ENCODE assay signal across 13 cellular contexts in genomic region chr11:133269272-133269671, GRCh38.
A peak's percentile ranks its signal among the peaks of the same experiment; 100 is the strongest.
DNase-seq lines count a peak whose midpoint lies in the region; ATAC-seq and TF ChIP-seq lines count a peak whose summit lies in the region.
"Had no signal": no experiment of that assay in that cellular context is flagged by ENCODE, and none has a peak within 500 bp of the region (broad histone marks: within the 10 kb centered on the region; RNA-seq: fewer than 3 reads in every experiment).

No MANE protein-coding gene starts in this region.

- H3K4me3 ChIP-seq in WERI-Rb-1 (ENCODE audit: low read depth, low read length): no peak overlapping the region
- H3K4me3 ChIP-seq: left lung, PC-9 had no signal

- no peak overlapping the region for H3K4me3 Mint-ChIP-seq in progenitor cell of endocrine pancreas (ENCODE audit: low read depth)
- H3K4me3 Mint-ChIP-seq: CD4-positive, CD25-positive, alpha-beta regulatory T cell had no signal

- H3K27ac ChIP-seq in WERI-Rb-1 (no peak overlapping the region), RWPE1 (no peak overlapping the region)
- H3K27ac ChIP-seq: foreskin keratinocyte, left lung, PC-9 had no signal

- no peaks in the 10 kb centered on the region for H3K9me3 ChIP-seq in WERI-Rb-1 (ENCODE audit: severe bottlenecking)
- H3K9me3 ChIP-seq: left lung had no signal

- H3K27ac Mint-ChIP-seq in progenitor cell of endocrine pancreas: no peak overlapping the region
- H3K27ac Mint-ChIP-seq: CD4-positive, CD25-positive, alpha-beta regulatory T cell had no signal

- peaks cover 15% of the 10 kb centered on the region for H3K27me3 Mint-ChIP-seq in progenitor cell of endocrine pancreas

- H3K9me3 Mint-ChIP-seq in progenitor cell of endocrine pancreas (ENCODE audit: low read depth): no peaks in the 10 kb centered on the region

- ATAC-seq in GM18517 (IDR thresholded peaks at IDR 0.05; ENCODE audit: unreplicated experiment) (peak; percentile 96), GM19463 (IDR thresholded peaks at IDR 0.05; ENCODE audit: unreplicated experiment) (peak; percentile 96), HG02885 (IDR thresholded peaks at IDR 0.05; ENCODE audit: poor library complexity, unreplicated experiment) (peak; percentile 96), HG03565 (IDR thresholded peaks at IDR 0.05; ENCODE audit: unreplicated experiment) (peak; percentile 97)
- ATAC-seq: foreskin keratinocyte, left lung had no signal

- CTCF ChIA-PET in RWPE1 (lab: Yijun Ruan, JAX): no interaction called here

- POLR2A ChIA-PET in RWPE1 (lab: Yijun Ruan, JAX; ENCODE audit: low non-redundant PET): no interaction called here

- DNase-seq in WERI-Rb-1: no peak
- DNase-seq in central memory CD4-positive, alpha-beta T cell: no peak
- no peak for DNase-seq in RWPE1 (ENCODE audit: low spot score)
- DNase-seq in progenitor cell of endocrine pancreas (ENCODE audit: low spot score, unreplicated experiment): no peak
- DNase-seq: CD4-positive, CD25-positive, alpha-beta regulatory T cell; foreskin keratinocyte; left lung; NCI-H1694 treated with DMSO at 0.1 percent for 48 hours; PC-9 had no signal

- no peaks in the 10 kb centered on the region for H3K36me3 Mint-ChIP-seq in progenitor cell of endocrine pancreas (ENCODE audit: insufficient read depth)
- H3K36me3 Mint-ChIP-seq: CD4-positive, CD25-positive, alpha-beta regulatory T cell had no signal

- peaks cover 5% of the 10 kb centered on the region for H3K27me3 ChIP-seq in WERI-Rb-1 (ENCODE audit: insufficient read depth, low read depth, severe bottlenecking)
- H3K27me3 ChIP-seq: foreskin keratinocyte had no signal

- TF ChIP-seq CTCF in WERI-Rb-1 (IDR thresholded peaks at IDR 0.05; ENCODE audit: low read depth, low read length) (no peak), RWPE1 (conservative IDR thresholded peaks at IDR 0.05; ENCODE audit: low read depth) (no peak), progenitor cell of endocrine pancreas (IDR thresholded peaks at IDR 0.05; ENCODE audit: unreplicated experiment) (no peak)

- no peaks in the 10 kb centered on the region for H3K4me1 Mint-ChIP-seq in progenitor cell of endocrine pancreas (ENCODE audit: low read depth)
- H3K4me1 Mint-ChIP-seq: CD4-positive, CD25-positive, alpha-beta regulatory T cell had no signal

- no peaks in the 10 kb centered on the region for H3K36me3 ChIP-seq in WERI-Rb-1
- H3K36me3 ChIP-seq: left lung had no signal
